ENCODE assay signal across 14 cellular contexts in the genomic region with DNA sequence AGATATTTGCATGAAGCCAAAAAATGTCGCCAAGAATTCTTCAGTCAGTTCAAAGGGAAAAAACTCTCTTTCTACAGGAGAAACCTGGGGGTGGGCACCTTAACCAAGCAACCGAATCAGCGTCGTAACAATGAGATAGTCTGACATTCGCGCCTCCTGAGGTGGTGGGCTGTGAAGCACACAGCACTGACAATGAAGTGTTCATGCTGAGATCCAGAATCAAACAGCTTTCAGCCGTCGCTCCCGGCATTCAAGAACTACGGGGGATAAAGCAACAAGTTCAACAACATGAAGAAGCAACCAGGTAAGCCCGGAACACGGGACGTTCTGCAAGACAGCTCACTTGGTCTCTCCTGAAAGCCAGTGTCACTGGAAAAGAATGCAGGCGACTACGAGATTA.
"Had no signal": no experiment of that assay in that cellular context is flagged by ENCODE, and none has a peak within 500 bp of the region (broad histone marks: within the 10 kb centered on the region; RNA-seq: fewer than 3 reads in every experiment).

No MANE protein-coding gene starts in this region.

- ATAC-seq: activated CD4-positive, CD25-positive, alpha-beta regulatory T cell treated with anti-CD3 and anti-CD28 coated beads, Interleukin-2, amount 50 U/mL, for 24 hours; left ventricle myocardium superior; natural killer cell; stimulated activated effector memory CD8-positive, alpha-beta T cell treated with anti-CD3 and anti-CD28 coated beads, Interleukin-12 subunit alpha, Interleukin-12 subunit beta, amount 100 ng/mL, for 72 hours; T-cell had no signal

- DNase-seq: activated naive CD4-positive, alpha-beta T cell; activated naive CD8-positive, alpha-beta T cell treated with anti-CD3 and anti-CD28 coated beads, Interleukin-2, amount 10 ng/mL, durations not matched to agents 7 days and 5 days; kidney; left ventricle myocardium superior; mesenchymal stem cell; natural killer cell; stimulated activated CD4-positive, alpha-beta T cell treated with anti-CD3 and anti-CD28 coated beads, Interleukin-12 subunit alpha, Interleukin-12 subunit beta, amount 100 ng/mL, for 4 hours; T-cell; T-helper 9 cell had no signal

- H3K36me3 Mint-ChIP-seq: natural killer cell had no signal

- H3K4me3 Mint-ChIP-seq: activated naive CD8-positive, alpha-beta T cell treated with anti-CD3 and anti-CD28 coated beads, Interleukin-2, amount 10 ng/mL, durations not matched to agents 7 days and 5 days; dendritic cell treated with granulocyte-macrophage colony-stimulating factor and Interleukin-4, amounts not matched to agents 40 ng/mL and 50 ng/mL, for 4 days; natural killer cell; stimulated activated effector memory CD8-positive, alpha-beta T cell treated with anti-CD3 and anti-CD28 coated beads, Interleukin-12 subunit alpha, Interleukin-12 subunit beta, amount 100 ng/mL, for 72 hours; T-cell had no signal

- H3K9me3 ChIP-seq: breast epithelium, pancreas had no signal

- H3K27me3 ChIP-seq: breast epithelium, pancreas had no signal

- H3K4me1 ChIP-seq: breast epithelium, pancreas had no signal

- H3K4me3 ChIP-seq: breast epithelium, pancreas had no signal

- H3K4me1 Mint-ChIP-seq: T-cell had no signal

- H3K27ac Mint-ChIP-seq: activated naive CD8-positive, alpha-beta T cell treated with anti-CD3 and anti-CD28 coated beads, Interleukin-2, amount 10 ng/mL, durations not matched to agents 7 days and 5 days; dendritic cell treated with granulocyte-macrophage colony-stimulating factor and Interleukin-4, amounts not matched to agents 40 ng/mL and 50 ng/mL, for 4 days; natural killer cell; T-cell had no signal

- H3K9me3 Mint-ChIP-seq: activated naive CD8-positive, alpha-beta T cell treated with anti-CD3 and anti-CD28 coated beads, Interleukin-2, amount 10 ng/mL, durations not matched to agents 7 days and 5 days; dendritic cell treated with granulocyte-macrophage colony-stimulating factor and Interleukin-4, amounts not matched to agents 40 ng/mL and 50 ng/mL, for 4 days; stimulated activated effector memory CD8-positive, alpha-beta T cell treated with anti-CD3 and anti-CD28 coated beads, Interleukin-12 subunit alpha, Interleukin-12 subunit beta, amount 100 ng/mL, for 72 hours had no signal

- H3K27me3 Mint-ChIP-seq: activated naive CD8-positive, alpha-beta T cell treated with anti-CD3 and anti-CD28 coated beads, Interleukin-2, amount 10 ng/mL, durations not matched to agents 7 days and 5 days; dendritic cell treated with granulocyte-macrophage colony-stimulating factor and Interleukin-4, amounts not matched to agents 40 ng/mL and 50 ng/mL, for 4 days; T-cell had no signal

- H3K36me3 ChIP-seq: breast epithelium, pancreas had no signal
